In the genomic region with DNA sequence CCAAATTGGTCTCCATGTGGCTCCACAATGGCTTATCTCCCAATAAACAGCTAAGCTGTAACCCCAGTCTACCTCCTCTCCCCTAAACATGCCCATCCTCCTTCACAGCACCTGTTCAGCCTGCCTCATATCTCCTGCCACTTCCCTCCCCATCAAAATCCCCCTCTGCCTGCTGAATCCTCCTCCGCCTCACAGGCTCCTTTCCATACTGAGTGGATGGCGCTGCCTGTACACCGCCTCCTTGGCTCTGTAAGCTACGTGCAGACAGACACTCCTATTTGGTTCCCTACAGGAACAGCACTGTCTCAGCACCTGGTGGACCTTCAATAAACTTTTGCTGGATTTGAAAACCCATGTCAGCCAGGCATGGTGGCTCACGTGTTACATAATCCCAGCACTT, we compare ENCODE assay signal across 12 cellular contexts. TPM values are rescaled to one million over a fixed set of nuclear protein-coding genes. Genes with fewer than 3 reads are reported as not detected.
"Had no signal": no experiment of that assay in that cellular context is flagged by ENCODE, and none has a peak within 500 bp of the region (broad histone marks: within the 10 kb centered on the region; RNA-seq: fewer than 3 reads in every experiment).

No MANE protein-coding gene starts in this region.

- H3K4me1 ChIP-seq: colonic mucosa, upper lobe of left lung had no signal

- ATAC-seq: activated CD4-positive, alpha-beta T cell treated with anti-CD3 and anti-CD28 coated beads for 36 hours; naive thymus-derived CD4-positive, alpha-beta T cell; T-cell had no signal

- H3K36me3 Mint-ChIP-seq: activated naive CD8-positive, alpha-beta T cell treated with anti-CD3 and anti-CD28 coated beads, Interleukin-2, amount 10 ng/mL, durations not matched to agents 7 days and 5 days; naive thymus-derived CD4-positive, alpha-beta T cell; T-cell had no signal

- H3K27ac Mint-ChIP-seq: activated CD4-positive, alpha-beta memory T cell treated with anti-CD3 and anti-CD28 coated beads, Interleukin-2, amount 10 ng/mL, durations not matched to agents 7 days and 5 days; activated CD4-positive, alpha-beta T cell treated with anti-CD3 and anti-CD28 coated beads for 36 hours; activated naive CD8-positive, alpha-beta T cell treated with anti-CD3 and anti-CD28 coated beads, Interleukin-2, amount 10 ng/mL, durations not matched to agents 7 days and 5 days; T-cell had no signal

- H3K9me3 ChIP-seq: colonic mucosa, upper lobe of left lung had no signal

- H3K4me1 Mint-ChIP-seq: activated CD4-positive, alpha-beta memory T cell treated with anti-CD3 and anti-CD28 coated beads, Interleukin-2, amount 10 ng/mL, durations not matched to agents 7 days and 5 days; activated CD4-positive, alpha-beta T cell treated with anti-CD3 and anti-CD28 coated beads for 36 hours; activated naive CD8-positive, alpha-beta T cell treated with anti-CD3 and anti-CD28 coated beads, Interleukin-2, amount 10 ng/mL, durations not matched to agents 7 days and 5 days; naive thymus-derived CD4-positive, alpha-beta T cell; T-cell had no signal

- H3K9me3 Mint-ChIP-seq: activated CD4-positive, alpha-beta memory T cell treated with anti-CD3 and anti-CD28 coated beads, Interleukin-2, amount 10 ng/mL, durations not matched to agents 7 days and 5 days; activated naive CD8-positive, alpha-beta T cell treated with anti-CD3 and anti-CD28 coated beads, Interleukin-2, amount 10 ng/mL, durations not matched to agents 7 days and 5 days; T-cell had no signal

- H3K36me3 ChIP-seq: colonic mucosa, upper lobe of left lung had no signal

- H3K27me3 ChIP-seq: colonic mucosa, upper lobe of left lung had no signal

- H3K27ac ChIP-seq: colonic mucosa, skin epidermis, upper lobe of left lung had no signal

- DNase-seq: activated CD4-positive, alpha-beta memory T cell treated with anti-CD3 and anti-CD28 coated beads, Interleukin-2, amount 10 ng/mL, durations not matched to agents 7 days and 5 days; activated CD4-positive, alpha-beta T cell treated with anti-CD3 and anti-CD28 coated beads for 36 hours; activated naive CD8-positive, alpha-beta T cell treated with anti-CD3 and anti-CD28 coated beads, Interleukin-2, amount 10 ng/mL, durations not matched to agents 7 days and 5 days; colonic mucosa; effector CD8-positive, alpha-beta T cell; hypothalamus; naive thymus-derived CD4-positive, alpha-beta T cell; occipital lobe; T-cell; T1000; upper lobe of left lung had no signal

- H3K4me3 Mint-ChIP-seq: activated CD4-positive, alpha-beta memory T cell treated with anti-CD3 and anti-CD28 coated beads, Interleukin-2, amount 10 ng/mL, durations not matched to agents 7 days and 5 days; activated CD4-positive, alpha-beta T cell treated with anti-CD3 and anti-CD28 coated beads for 36 hours; activated naive CD8-positive, alpha-beta T cell treated with anti-CD3 and anti-CD28 coated beads, Interleukin-2, amount 10 ng/mL, durations not matched to agents 7 days and 5 days; naive thymus-derived CD4-positive, alpha-beta T cell; T-cell had no signal

- H3K4me3 ChIP-seq: colonic mucosa, skin epidermis, upper lobe of left lung had no signal

RNA-seq across cellular contexts. Expression of a gene that starts 53.7 kb away (rescaled TPM):
- total RNA-seq: activated CD4-positive, alpha-beta memory T cell treated with anti-CD3 and anti-CD28 coated beads, Interleukin-2, amount 10 ng/mL, durations not matched to agents 7 days and 5 days; activated CD4-positive, alpha-beta T cell treated with anti-CD3 and anti-CD28 coated beads for 36 hours; activated naive CD8-positive, alpha-beta T cell treated with anti-CD3 and anti-CD28 coated beads, Interleukin-2, amount 10 ng/mL, durations not matched to agents 7 days and 5 days; naive thymus-derived CD4-positive, alpha-beta T cell had no signal
